ENCODE assay signal across 14 cellular contexts in genomic region chr15:64535460-64536243, GRCh38.
DNase-seq lines count a peak whose midpoint lies in the region; ATAC-seq and TF ChIP-seq lines count a peak whose summit lies in the region.
"Had no signal": no experiment of that assay in that cellular context is flagged by ENCODE, and none has a peak within 500 bp of the region (broad histone marks: within the 10 kb centered on the region; RNA-seq: fewer than 3 reads in every experiment).

No MANE protein-coding gene starts in this region.

- H3K18ac ChIP-seq in H9 (ENCODE audit: insufficient read length, low read depth, low read length), result no peak overlapping the region
- no peak overlapping the region for H3K18ac ChIP-seq in mesendoderm (ENCODE audit: low read length)

- H3K4me1 ChIP-seq in H9 (ENCODE audit: insufficient read depth, low read length), result no peaks in the 10 kb centered on the region
- no peaks in the 10 kb centered on the region for H3K4me1 ChIP-seq in mesendoderm (ENCODE audit: control insufficient read depth, low read depth, low read length)

- TF ChIP-seq CTCF in CD4-positive, alpha-beta T cell (IDR thresholded peaks at IDR 0.05), result no peak
- TF ChIP-seq CTCF in H9 (conservative IDR thresholded peaks at IDR 0.05), result no peak

- no peak for DNase-seq in CD4-positive, alpha-beta T cell
- DNase-seq in H9 (no peak), left colon (no peak), mesendoderm (no peak)
- DNase-seq in activated naive CD8-positive, alpha-beta T cell treated with anti-CD3 and anti-CD28 coated beads for 36 hours, result no peak
- DNase-seq: MM.1S, NCI-H2171 treated with DMSO at 0.1 percent for 48 hours, Peyer's patch, tibial artery had no signal

- H3K27me3 Mint-ChIP-seq in CD4-positive, alpha-beta T cell, result no peaks in the 10 kb centered on the region
- no peaks in the 10 kb centered on the region; the same call in 1 of the 2 replicates for H3K27me3 Mint-ChIP-seq in H9 (ENCODE audit: low read depth)
- no peaks in the 10 kb centered on the region for H3K27me3 Mint-ChIP-seq in activated naive CD8-positive, alpha-beta T cell treated with anti-CD3 and anti-CD28 coated beads for 36 hours

- peak; percentile 17 for ATAC-seq in CD4-positive, alpha-beta T cell (ENCODE audit: poor library complexity)
- ATAC-seq in left colon, result peak; percentile 48
- no peak for ATAC-seq in GM21423 (IDR thresholded peaks at IDR 0.05; ENCODE audit: unreplicated experiment)
- ATAC-seq in HG02588 (IDR thresholded peaks at IDR 0.05; ENCODE audit: unreplicated experiment), result no peak
- no peak for ATAC-seq in GM18867 (IDR thresholded peaks at IDR 0.05; ENCODE audit: unreplicated experiment)

- no peaks in the 10 kb centered on the region for H3K27me3 ChIP-seq in CD4-positive, alpha-beta T cell (ENCODE audit: control insufficient read depth, insufficient read depth, low read length)
- H3K27me3 ChIP-seq in H9 (ENCODE audit: insufficient read depth, low read length) (no peaks in the 10 kb centered on the region), mesendoderm (ENCODE audit: insufficient read depth, low read length, poor library complexity) (no peaks in the 10 kb centered on the region)
- H3K27me3 ChIP-seq: esophagus muscularis mucosa, Peyer's patch, tibial artery had no signal

- intact Hi-C loops in CD4-positive, alpha-beta T cell (cut with DNase I, micrococcal nuclease), result no loop called here
- intact Hi-C loops in left colon (cut with DNase I, micrococcal nuclease), result no loop called here

- peak overlapping the region; percentile 59 for H3K4me3 Mint-ChIP-seq in CD4-positive, alpha-beta T cell
- H3K4me3 Mint-ChIP-seq in H9, result no peak overlapping the region
- H3K4me3 Mint-ChIP-seq in activated naive CD8-positive, alpha-beta T cell treated with anti-CD3 and anti-CD28 coated beads for 36 hours, result no peak overlapping the region
- H3K4me3 Mint-ChIP-seq: neural crest cell had no signal

- H3K79me1 ChIP-seq in H9 (ENCODE audit: insufficient read depth, low read depth, low read length, poor library complexity, severe bottlenecking), result no peaks in the 10 kb centered on the region
- H3K79me1 ChIP-seq in mesendoderm (ENCODE audit: low read length), result peaks cover 7% of the 10 kb centered on the region

- POLR2A ChIA-PET in CD4-positive, alpha-beta T cell (lab: Charles Lee), result interaction anchor here (0.9 kb wide), 1 partner anchor 94 kb away, joined by 3 read pairs; no protein-coding TSS in a partner anchor

- H3K9ac ChIP-seq in H9 (ENCODE audit: extremely low read depth, insufficient read length, low read length) (no peak overlapping the region), mesendoderm (ENCODE audit: low read length) (no peak overlapping the region)

- no peak overlapping the region for H2BK5ac ChIP-seq in H9 (ENCODE audit: insufficient read length, low read length)
- H2BK5ac ChIP-seq in mesendoderm (ENCODE audit: low read length), result no peak overlapping the region

- H3K4me1 Mint-ChIP-seq in CD4-positive, alpha-beta T cell (ENCODE audit: low read depth), result peaks cover 56% of the 10 kb centered on the region
- H3K4me1 Mint-ChIP-seq in H9, result peaks cover 5% of the 10 kb centered on the region in 2 experiments; a peak in 3 of 4 replicates
- H3K4me1 Mint-ChIP-seq in activated naive CD8-positive, alpha-beta T cell treated with anti-CD3 and anti-CD28 coated beads for 36 hours, result peaks cover 49% of the 10 kb centered on the region

- no peaks in the 10 kb centered on the region for H3K36me3 ChIP-seq in mesendoderm (ENCODE audit: control insufficient read depth, insufficient read depth, low read length)
- H3K36me3 ChIP-seq: esophagus muscularis mucosa, Peyer's patch, tibial artery had no signal

- H2AK5ac ChIP-seq in H9 (ENCODE audit: insufficient read length, low read length), result no peak overlapping the region
- H2AK5ac ChIP-seq in mesendoderm (ENCODE audit: low read length), result no peak overlapping the region

- H4K5ac ChIP-seq in H9 (ENCODE audit: insufficient read length, low read depth, low read length), result no peak overlapping the region
- no peak overlapping the region for H4K5ac ChIP-seq in mesendoderm (ENCODE audit: low read length)

- no peak overlapping the region for H2BK12ac ChIP-seq in H9 (ENCODE audit: insufficient read length, low read depth, low read length)

- H3K79me2 ChIP-seq in H9 (ENCODE audit: insufficient read depth, low read length) (peaks cover 8% of the 10 kb centered on the region; the same call in 1 of the 2 replicates), mesendoderm (ENCODE audit: control insufficient read depth, insufficient read depth, low read length) (peaks cover 35% of the 10 kb centered on the region)

- peaks cover 24% of the 10 kb centered on the region for H3K36me3 Mint-ChIP-seq in CD4-positive, alpha-beta T cell (ENCODE audit: low read depth)
- H3K36me3 Mint-ChIP-seq in H9 (ENCODE audit: insufficient read depth in 1 of 3, low read depth in 3 of 3), result peaks cover 0 to 3% (median 1%) of the 10 kb centered on the region in 3 experiments; a peak in 4 of 7 replicates
- peaks cover 18% of the 10 kb centered on the region for H3K36me3 Mint-ChIP-seq in activated naive CD8-positive, alpha-beta T cell treated with anti-CD3 and anti-CD28 coated beads for 36 hours

- no peak overlapping the region for H3K4me2 ChIP-seq in H9 (ENCODE audit: insufficient read depth, insufficient read length, low read length)
- H3K4me2 ChIP-seq in mesendoderm (ENCODE audit: low read length), result no peak overlapping the region

- H2BK20ac ChIP-seq in H9 (ENCODE audit: low read depth, low read length, poor library complexity, severe bottlenecking), result no peak overlapping the region

- no peak overlapping the region for H3K4me3 ChIP-seq in mesendoderm (ENCODE audit: low read length)
- H3K4me3 ChIP-seq: esophagus muscularis mucosa, Peyer's patch, tibial artery had no signal

- no peak overlapping the region for H2AFZ ChIP-seq in H9 (ENCODE audit: low read length)

- no peak overlapping the region for H3K27ac ChIP-seq in CD4-positive, alpha-beta T cell (ENCODE audit: low read depth, low read length)
- H3K27ac ChIP-seq in H9 (ENCODE audit: insufficient read length, low read depth, low read length), result no peak overlapping the region
- H3K27ac ChIP-seq in mesendoderm (ENCODE audit: low read depth, low read length), result no peak overlapping the region
- H3K27ac ChIP-seq: esophagus muscularis mucosa, Peyer's patch, tibial artery had no signal

- H3K14ac ChIP-seq in H9 (ENCODE audit: insufficient read depth, low read length), result no peak overlapping the region

- H4K8ac ChIP-seq in H9 (replicated peaks; ENCODE audit: insufficient read length, low read depth, low read length), result no peak overlapping the region
- no peak overlapping the region for H4K8ac ChIP-seq in mesendoderm (ENCODE audit: low read depth, low read length)

- no peak overlapping the region for H2BK120ac ChIP-seq in H9 (ENCODE audit: low read depth, low read length, poor library complexity, severe bottlenecking)
- no peak overlapping the region for H2BK120ac ChIP-seq in mesendoderm (ENCODE audit: low read depth, low read length)

- H3K23ac ChIP-seq in H9 (ENCODE audit: insufficient read length, low read depth, low read length) (no peak overlapping the region), mesendoderm (ENCODE audit: low read length) (no peak overlapping the region)

- no peaks in the 10 kb centered on the region for H3K9me3 ChIP-seq in CD4-positive, alpha-beta T cell (ENCODE audit: control insufficient read depth, low read length)
- no peaks in the 10 kb centered on the region for H3K9me3 ChIP-seq in H9 (ENCODE audit: control insufficient read depth, low read depth, low read length)
- H3K9me3 ChIP-seq: esophagus muscularis mucosa, Peyer's patch, tibial artery had no signal

- H4K91ac ChIP-seq in H9 (ENCODE audit: insufficient read length, low read depth, low read length), result no peak overlapping the region

- H3K23me2 ChIP-seq in H9 (ENCODE audit: insufficient read length, low read depth, low read length, poor library complexity, severe bottlenecking), result no peaks in the 10 kb centered on the region

- peak overlapping the region; percentile 55 for H3K27ac Mint-ChIP-seq in CD4-positive, alpha-beta T cell
- H3K27ac Mint-ChIP-seq in H9, result 0 out of 7 replicates have a peak overlapping the region, but pooled peaks of 2 of the 3 experiments have one; percentile 14 to 36
- H3K27ac Mint-ChIP-seq in activated naive CD8-positive, alpha-beta T cell treated with anti-CD3 and anti-CD28 coated beads for 36 hours, result peak overlapping the region; percentile 63

- no peaks in the 10 kb centered on the region for H3K9me3 Mint-ChIP-seq in CD4-positive, alpha-beta T cell
- H3K9me3 Mint-ChIP-seq in H9, result no peaks in the 10 kb centered on the region
- peaks cover 2% of the 10 kb centered on the region for H3K9me3 Mint-ChIP-seq in activated naive CD8-positive, alpha-beta T cell treated with anti-CD3 and anti-CD28 coated beads for 36 hours

- H4K20me1 ChIP-seq in H9 (ENCODE audit: control insufficient read depth, insufficient read depth, insufficient read length), result no peaks in the 10 kb centered on the region

- CTCF ChIA-PET in CD4-positive, alpha-beta T cell (lab: Charles Lee), result no interaction called here

- H2BK15ac ChIP-seq in H9 (ENCODE audit: low read depth, low read length) (no peak overlapping the region), mesendoderm (replicated peaks; ENCODE audit: low read depth) (no peak overlapping the region)

- H3T11ph ChIP-seq in H9 (ENCODE audit: low read length), result no peak overlapping the region

- no CpG with 5 or more reads among the region's 4 CpGs for WGBS in H9 (ENCODE audit: extremely low coverage, insufficient read length, low lambda C conversion rate)
- no CpG with 5 or more reads among the region's 4 CpGs for WGBS in mesendoderm (ENCODE audit: extremely low coverage, insufficient coverage, low lambda C conversion rate)

- H3K4ac ChIP-seq in H9 (ENCODE audit: low read depth, low read length), result no peak overlapping the region
- no peak overlapping the region for H3K4ac ChIP-seq in mesendoderm (ENCODE audit: low read depth, low read length)

- H3K56ac ChIP-seq in H9 (ENCODE audit: insufficient read length, low read depth, low read length) (no peak overlapping the region), mesendoderm (ENCODE audit: low read length) (no peak overlapping the region)

Comparison
In these comparisons a context has a peak if more than half of its experiments do, and no peak if none do; other contexts are left out.
1. ATAC-seq: peak in CD4-positive, alpha-beta T cell (single experiment) and left colon (single experiment); none in GM21423 (single experiment), HG02588 (single experiment) and GM18867 (single experiment).
2. Peak in every context shown above with its lines, with median percentiles within 50 percentile points of each other: H3K27ac Mint-ChIP-seq.